ENCODE assay signal across 9 cellular contexts in genomic region chr9:107751522-107752235, GRCh38.
DNase-seq lines count a peak whose midpoint lies in the region; ATAC-seq and TF ChIP-seq lines count a peak whose summit lies in the region.
"Had no signal": no experiment of that assay in that cellular context is flagged by ENCODE, and none has a peak within 500 bp of the region (broad histone marks: within the 10 kb centered on the region; RNA-seq: fewer than 3 reads in every experiment).

No MANE protein-coding gene starts in this region.

- H3K4me1 Mint-ChIP-seq in osteocyte (ENCODE audit: unreplicated experiment): peaks cover 50% of the 10 kb centered on the region
- H3K4me1 Mint-ChIP-seq in activated CD8-positive, alpha-beta T cell treated with anti-CD3 and anti-CD28 coated beads for 36 hours (ENCODE audit: low read depth): no peaks in the 10 kb centered on the region
- H3K4me1 Mint-ChIP-seq: activated naive CD8-positive, alpha-beta T cell treated with anti-CD3 and anti-CD28 coated beads, Interleukin-2, amount 10 ng/mL, durations not matched to agents 7 days and 5 days had no signal

- peak overlapping the region; percentile 99 for H3K27ac Mint-ChIP-seq in osteocyte (ENCODE audit: unreplicated experiment)
- no peak overlapping the region for H3K27ac Mint-ChIP-seq in activated CD8-positive, alpha-beta T cell treated with anti-CD3 and anti-CD28 coated beads for 36 hours
- H3K27ac Mint-ChIP-seq: activated naive CD8-positive, alpha-beta T cell treated with anti-CD3 and anti-CD28 coated beads, Interleukin-2, amount 10 ng/mL, durations not matched to agents 7 days and 5 days had no signal

- CTCF ChIA-PET in activated CD8-positive, alpha-beta T cell treated with anti-CD3 and anti-CD28 coated beads for 36 hours (lab: Charles Lee): no interaction called here

- ATAC-seq in GM19372 (IDR thresholded peaks at IDR 0.05; ENCODE audit: low read depth, unreplicated experiment) (peak; percentile 88), HG03520 (IDR thresholded peaks at IDR 0.05; ENCODE audit: unreplicated experiment) (peak; percentile 91)
- no peak for ATAC-seq in activated CD8-positive, alpha-beta T cell treated with anti-CD3 and anti-CD28 coated beads for 36 hours

- H3K4me3 Mint-ChIP-seq in osteocyte (ENCODE audit: unreplicated experiment): no peak overlapping the region
- H3K4me3 Mint-ChIP-seq in activated CD8-positive, alpha-beta T cell treated with anti-CD3 and anti-CD28 coated beads for 36 hours: no peak overlapping the region
- H3K4me3 Mint-ChIP-seq: activated naive CD8-positive, alpha-beta T cell treated with anti-CD3 and anti-CD28 coated beads, Interleukin-2, amount 10 ng/mL, durations not matched to agents 7 days and 5 days had no signal

- H3K36me3 Mint-ChIP-seq in osteocyte (ENCODE audit: unreplicated experiment): peaks cover 2% of the 10 kb centered on the region
- no peaks in the 10 kb centered on the region for H3K36me3 Mint-ChIP-seq in activated CD8-positive, alpha-beta T cell treated with anti-CD3 and anti-CD28 coated beads for 36 hours (ENCODE audit: low read depth)
- H3K36me3 Mint-ChIP-seq: activated naive CD8-positive, alpha-beta T cell treated with anti-CD3 and anti-CD28 coated beads, Interleukin-2, amount 10 ng/mL, durations not matched to agents 7 days and 5 days had no signal

- intact Hi-C loops in activated CD8-positive, alpha-beta T cell treated with anti-CD3 and anti-CD28 coated beads for 36 hours (cut with micrococcal nuclease): no loop called here
- intact Hi-C loops in posterior vena cava (cut with DNase I): no loop called here

- POLR2A ChIA-PET in activated CD8-positive, alpha-beta T cell treated with anti-CD3 and anti-CD28 coated beads for 36 hours (lab: Charles Lee): no interaction called here

- H3K27ac ChIP-seq in coronary artery: peak overlapping the region; percentile 94 to 95

- in situ Hi-C loops in ACHN (cut with HindIII; ENCODE audit: low pct_ligation_motif_present, low pct_unique_long_range_greater_than_20kb, low sequenced_read_pairs): no loop called here

- peaks cover 5% of the 10 kb centered on the region for H3K9me3 Mint-ChIP-seq in osteocyte (ENCODE audit: unreplicated experiment)
- no peaks in the 10 kb centered on the region for H3K9me3 Mint-ChIP-seq in activated CD8-positive, alpha-beta T cell treated with anti-CD3 and anti-CD28 coated beads for 36 hours

- H3K4me3 ChIP-seq in coronary artery: no peak overlapping the region

- DNase-seq in ACHN (peak; percentile 64), coronary artery (ENCODE audit: low spot score) (no peak), osteocyte (ENCODE audit: extremely low spot score, unreplicated experiment) (no peak), posterior vena cava (ENCODE audit: low spot score) (no peak)
- no peak for DNase-seq in stimulated activated CD4-positive, alpha-beta T cell treated with anti-CD3 and anti-CD28 coated beads, Interleukin-4, amount 100 ng/mL, for 24 hours
- no peak for DNase-seq in activated CD8-positive, alpha-beta T cell treated with anti-CD3 and anti-CD28 coated beads for 36 hours
- DNase-seq: activated naive CD8-positive, alpha-beta T cell treated with anti-CD3 and anti-CD28 coated beads, Interleukin-2, amount 10 ng/mL, durations not matched to agents 7 days and 5 days had no signal

- no peaks in the 10 kb centered on the region for H3K27me3 Mint-ChIP-seq in osteocyte (ENCODE audit: unreplicated experiment)
- no peaks in the 10 kb centered on the region for H3K27me3 Mint-ChIP-seq in activated CD8-positive, alpha-beta T cell treated with anti-CD3 and anti-CD28 coated beads for 36 hours
- H3K27me3 Mint-ChIP-seq: activated naive CD8-positive, alpha-beta T cell treated with anti-CD3 and anti-CD28 coated beads, Interleukin-2, amount 10 ng/mL, durations not matched to agents 7 days and 5 days had no signal

- TF ChIP-seq CTCF in coronary artery (IDR thresholded peaks at IDR 0.05) (no peak), osteocyte (IDR thresholded peaks at IDR 0.05) (no peak)
- TF ChIP-seq CTCF in activated CD8-positive, alpha-beta T cell treated with anti-CD3 and anti-CD28 coated beads for 36 hours (IDR thresholded peaks at IDR 0.05): no peak
